ENCODE assay signal across 34 cellular contexts in the genomic region with DNA sequence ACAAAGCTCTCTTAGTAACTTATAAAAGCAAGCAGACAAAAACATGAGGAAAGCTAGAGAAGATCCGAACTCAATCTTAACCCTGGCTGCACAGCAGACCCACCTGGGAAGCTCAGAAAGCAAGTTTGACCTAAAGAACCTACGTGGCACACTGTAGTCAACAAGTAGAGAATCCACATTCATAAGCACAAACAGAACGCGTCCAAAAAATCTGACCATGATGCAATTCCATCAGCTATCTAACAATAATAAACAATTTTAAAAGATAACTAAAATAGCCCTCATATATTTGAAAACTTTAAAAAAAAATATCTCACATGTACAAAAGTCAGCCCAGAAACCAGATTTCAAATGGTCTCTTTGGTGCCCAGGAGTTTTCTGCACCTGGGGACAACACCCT.
DNase-seq lines count a peak whose midpoint lies in the region; ATAC-seq and TF ChIP-seq lines count a peak whose summit lies in the region.
"Had no signal": no experiment of that assay in that cellular context is flagged by ENCODE, and none has a peak within 500 bp of the region (broad histone marks: within the 10 kb centered on the region; RNA-seq: fewer than 3 reads in every experiment).

No MANE protein-coding gene starts in this region.

- H3K4me1 Mint-ChIP-seq in activated naive CD4-positive, alpha-beta T cell treated with anti-CD3 and anti-CD28 coated beads, Interleukin-2, amount 50 U/mL, for 24 hours, result peaks cover 48% of the 10 kb centered on the region
- peaks cover 40% of the 10 kb centered on the region for H3K4me1 Mint-ChIP-seq in stimulated activated effector memory CD8-positive, alpha-beta T cell treated with anti-CD3 and anti-CD28 coated beads, Interleukin-12 subunit alpha, Interleukin-12 subunit beta, amount 100 ng/mL, for 72 hours

- no peak for ATAC-seq in stimulated activated effector memory CD8-positive, alpha-beta T cell treated with anti-CD3 and anti-CD28 coated beads, Interleukin-12 subunit alpha, Interleukin-12 subunit beta, amount 100 ng/mL, for 72 hours
- ATAC-seq: body of pancreas, natural killer cell, psoas muscle, Right ventricle myocardium inferior had no signal

- peaks cover 6% of the 10 kb centered on the region for H3K36me3 Mint-ChIP-seq in activated naive CD4-positive, alpha-beta T cell treated with anti-CD3 and anti-CD28 coated beads, Interleukin-2, amount 50 U/mL, for 24 hours
- H3K36me3 Mint-ChIP-seq in stimulated activated effector memory CD8-positive, alpha-beta T cell treated with anti-CD3 and anti-CD28 coated beads, Interleukin-12 subunit alpha, Interleukin-12 subunit beta, amount 100 ng/mL, for 72 hours, result peaks cover 90% of the 10 kb centered on the region
- H3K36me3 Mint-ChIP-seq: natural killer cell had no signal

- H3K9me3 Mint-ChIP-seq in activated naive CD4-positive, alpha-beta T cell treated with anti-CD3 and anti-CD28 coated beads, Interleukin-2, amount 50 U/mL, for 24 hours, result no peaks in the 10 kb centered on the region
- no peaks in the 10 kb centered on the region for H3K9me3 Mint-ChIP-seq in stimulated activated effector memory CD8-positive, alpha-beta T cell treated with anti-CD3 and anti-CD28 coated beads, Interleukin-12 subunit alpha, Interleukin-12 subunit beta, amount 100 ng/mL, for 72 hours
- H3K9me3 Mint-ChIP-seq: endodermal cell, natural killer cell had no signal

- no peak overlapping the region for H3K27ac Mint-ChIP-seq in activated naive CD4-positive, alpha-beta T cell treated with anti-CD3 and anti-CD28 coated beads, Interleukin-2, amount 50 U/mL, for 24 hours
- peak overlapping the region; percentile 37 for H3K27ac Mint-ChIP-seq in stimulated activated effector memory CD8-positive, alpha-beta T cell treated with anti-CD3 and anti-CD28 coated beads, Interleukin-12 subunit alpha, Interleukin-12 subunit beta, amount 100 ng/mL, for 72 hours
- H3K27ac Mint-ChIP-seq: endodermal cell, natural killer cell had no signal

- no peaks in the 10 kb centered on the region for H3K27me3 Mint-ChIP-seq in activated naive CD4-positive, alpha-beta T cell treated with anti-CD3 and anti-CD28 coated beads, Interleukin-2, amount 50 U/mL, for 24 hours

- H3K4me3 ChIP-seq in NB4 (ENCODE audit: low read depth, low read length) (peak overlapping the region; percentile 25), choroid plexus epithelial cell (ENCODE audit: low read depth, low read length) (no peak overlapping the region)
- H3K4me3 ChIP-seq: body of pancreas, lung, psoas muscle, sigmoid colon, tibial nerve had no signal

- H3K4me3 Mint-ChIP-seq in activated naive CD4-positive, alpha-beta T cell treated with anti-CD3 and anti-CD28 coated beads, Interleukin-2, amount 50 U/mL, for 24 hours, result peak overlapping the region; percentile 23
- H3K4me3 Mint-ChIP-seq in stimulated activated effector memory CD8-positive, alpha-beta T cell treated with anti-CD3 and anti-CD28 coated beads, Interleukin-12 subunit alpha, Interleukin-12 subunit beta, amount 100 ng/mL, for 72 hours, result no peak overlapping the region
- H3K4me3 Mint-ChIP-seq: endodermal cell, natural killer cell had no signal

- no peak for DNase-seq in activated naive CD4-positive, alpha-beta T cell treated with anti-CD3 and anti-CD28 coated beads, Interleukin-2, amount 50 U/mL, for 16 hours
- DNase-seq in NB4 (ENCODE audit: low read depth), result no peak
- DNase-seq in choroid plexus epithelial cell (ENCODE audit: low read depth), result peak; percentile 42
- no peak for DNase-seq in stimulated activated effector memory CD8-positive, alpha-beta T cell treated with anti-CD3 and anti-CD28 coated beads, Interleukin-12 subunit alpha, Interleukin-12 subunit beta, amount 100 ng/mL, for 72 hours (ENCODE audit: low spot score in 2 of 2)
- DNase-seq in NCI-H524 treated with DMSO at 0.1 percent for 48 hours (lab: John Stamatoyannopoulos, UW), result no peak
- DNase-seq in NCI-H748 (lab: John Stamatoyannopoulos, UW; ENCODE audit: unreplicated experiment), result no peak
- DNase-seq in NCI-H187 treated with DMSO at 0.1 percent for 48 hours (lab: John Stamatoyannopoulos, UW), result no peak
- DNase-seq: activated CD8-positive, alpha-beta memory T cell treated with anti-CD3 and anti-CD28 coated beads, Interleukin-2, amount 50 U/mL, for 4 hours; activated effector memory CD4-positive, alpha-beta T cell treated with anti-CD3 and anti-CD28 coated beads, Interleukin-2, amount 50 U/mL, for 16 hours; BE2C; body of pancreas; COR-L47; dermis blood vessel endothelial cell; DMS79; endodermal cell; foreskin fibroblast; GDM1; HCEC 1CT; head of caudate nucleus; kidney glomerular epithelial cell; natural killer cell; NCI-H1417 treated with DMSO at 0.1 percent for 48 hours; NCI-H2081 treated with DMSO at 0.1 percent for 48 hours; NCI-H2227 treated with DMSO at 0.1 percent for 48 hours; NCI-H69; psoas muscle; sigmoid colon; stimulated activated CD4-positive, alpha-beta T cell treated with anti-CD3 and anti-CD28 coated beads, Interleukin-4, amount 100 ng/mL, for 24 hours; T1000; WERI-Rb-1 had no signal

- TF ChIP-seq CTCF in NB4 (IDR thresholded peaks at IDR 0.05; ENCODE audit: low read depth, low read length), result no peak
- TF ChIP-seq CTCF in choroid plexus epithelial cell (conservative IDR thresholded peaks at IDR 0.05; ENCODE audit: low read depth, low read length), result no peak

- no peak for TF ChIP-seq POLR2A in NB4 (IDR thresholded peaks at IDR 0.05; ENCODE audit: extremely low read depth, insufficient read length)
